Comparison of ENCODE assay signal across 29 cellular contexts in the genomic region with DNA sequence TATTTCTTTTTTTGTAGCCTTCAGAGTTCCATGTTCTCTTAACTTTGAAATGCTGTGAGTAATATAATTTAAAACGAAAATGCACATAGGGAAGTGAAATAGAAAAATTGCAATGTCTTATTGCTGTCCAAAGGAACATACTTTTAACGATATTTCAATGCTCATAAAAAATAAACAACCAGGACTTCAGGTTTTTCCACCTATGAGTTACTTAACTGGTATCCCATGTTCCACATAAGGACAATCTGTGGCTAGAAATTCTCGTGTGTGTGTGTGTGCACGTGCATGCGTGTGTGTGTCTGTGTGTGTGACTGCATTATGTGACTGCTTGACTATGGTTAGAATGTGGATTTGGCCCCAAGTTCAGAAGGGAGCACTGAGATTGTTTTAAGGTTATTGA.
DNase-seq lines count a peak whose midpoint lies in the region; ATAC-seq, FAIRE-seq and TF ChIP-seq lines count a peak whose summit lies in the region.
"Had no signal": no experiment of that assay in that cellular context is flagged by ENCODE, and none has a peak within 500 bp of the region (broad histone marks: within the 10 kb centered on the region; RNA-seq: fewer than 3 reads in every experiment).

No MANE protein-coding gene starts in this region.

- no peaks in the 10 kb centered on the region for H3F3A ChIP-seq in PC-3 (ENCODE audit: low read length, unreplicated experiment)

- H2AK5ac ChIP-seq in neuronal stem cell (ENCODE audit: low read depth, low read length): no peak overlapping the region

- H3K9me2 ChIP-seq in PC-3 (replicated peaks; ENCODE audit: low read length): no peaks in the 10 kb centered on the region

- intact Hi-C loops in PC-3 (cut with micrococcal nuclease): no loop called here
- intact Hi-C loops in activated CD8-positive, alpha-beta T cell treated with anti-CD3 and anti-CD28 coated beads for 36 hours (cut with micrococcal nuclease): no loop called here

- H3K4ac ChIP-seq in neuronal stem cell (ENCODE audit: low read length): no peak overlapping the region

- no peak overlapping the region for H3K18ac ChIP-seq in neuronal stem cell (ENCODE audit: low read length)

- BruUV-seq in PC-3 (replicated peaks; lab: Mats Ljungman, UMichigan): no TSS peak

- H3K23ac ChIP-seq in neuronal stem cell (ENCODE audit: low read depth, low read length, poor library complexity): no peak overlapping the region

- H2BK120ac ChIP-seq in neuronal stem cell (ENCODE audit: low read depth, low read length): no peak overlapping the region

- H3K14ac ChIP-seq in neuronal stem cell (ENCODE audit: low read length): no peak overlapping the region

- no CpG with 5 or more reads among the region's 5 CpGs for WGBS in neuronal stem cell (ENCODE audit: extremely low coverage in 2 of 2, insufficient read length in 2 of 2, insufficient replicate concordance in 1 of 2), 2 donors

- H4K8ac ChIP-seq in neuronal stem cell (ENCODE audit: low read depth, low read length): no peak overlapping the region

- H3K4me3 ChIP-seq in LNCaP clone FGC (ENCODE audit: low read depth, low read length) (no peak overlapping the region), PC-3 (ENCODE audit: low read length) (no peak overlapping the region), neuronal stem cell (ENCODE audit: low read length in 2 of 2) (no peak overlapping the region)
- H3K4me3 ChIP-seq: BLaER1, GM12878 had no signal

- no peak for ATAC-seq in PC-3
- ATAC-seq in activated CD8-positive, alpha-beta T cell treated with anti-CD3 and anti-CD28 coated beads for 36 hours: no peak
- no peak for ATAC-seq in HG02973 (IDR thresholded peaks at IDR 0.05; ENCODE audit: unreplicated experiment)
- ATAC-seq: GM12878 had no signal

- no peak overlapping the region for H2BK15ac ChIP-seq in neuronal stem cell (ENCODE audit: low read length)

- no peak overlapping the region for H2BK12ac ChIP-seq in neuronal stem cell (ENCODE audit: low read length)

- no peak overlapping the region for H2AFZ ChIP-seq in PC-3 (ENCODE audit: low read length)
- no peak overlapping the region for H2AFZ ChIP-seq in neuronal stem cell (ENCODE audit: low read length)

- no peaks in the 10 kb centered on the region for H3K27me3 Mint-ChIP-seq in activated CD8-positive, alpha-beta T cell treated with anti-CD3 and anti-CD28 coated beads for 36 hours
- H3K27me3 Mint-ChIP-seq: CD4-positive, alpha-beta memory T cell; CD4-positive, CD25-positive, alpha-beta regulatory T cell; CD8-positive, alpha-beta memory T cell had no signal

- H3K4me2 ChIP-seq in PC-3 (ENCODE audit: low read length) (no peak overlapping the region), neuronal stem cell (ENCODE audit: insufficient read depth, low read length, poor library complexity, severe bottlenecking) (no peak overlapping the region)
- H3K4me2 ChIP-seq: BLaER1 had no signal

- H3K4me1 Mint-ChIP-seq in activated CD8-positive, alpha-beta T cell treated with anti-CD3 and anti-CD28 coated beads for 36 hours (ENCODE audit: low read depth): no peaks in the 10 kb centered on the region
- H3K4me1 Mint-ChIP-seq: CD14-positive monocyte; CD4-positive, alpha-beta memory T cell; CD4-positive, CD25-positive, alpha-beta regulatory T cell; CD8-positive, alpha-beta memory T cell had no signal

- H3K4me1 ChIP-seq in PC-3 (ENCODE audit: insufficient read depth, low read length): 0 out of 2 replicates have a peak, but pooled peaks cover 4% of the 10 kb centered on the region
- H3K4me1 ChIP-seq in neuronal stem cell (ENCODE audit: control insufficient read depth in 2 of 2, insufficient read depth in 1 of 2, low read depth in 1 of 2, low read length in 2 of 2): no peaks in the 10 kb centered on the region
- H3K4me1 ChIP-seq: BE2C, BLaER1 had no signal

- peaks cover 8% of the 10 kb centered on the region for H3K9me3 Mint-ChIP-seq in activated CD8-positive, alpha-beta T cell treated with anti-CD3 and anti-CD28 coated beads for 36 hours

- TF ChIP-seq CTCF in LNCaP clone FGC (IDR thresholded peaks at IDR 0.05; ENCODE audit: control insufficient read depth, extremely low read depth, insufficient read depth) (no peak), PC-3 (conservative IDR thresholded peaks at IDR 0.05; ENCODE audit: low read depth, low read length) (no peak)
- TF ChIP-seq CTCF in activated CD8-positive, alpha-beta T cell treated with anti-CD3 and anti-CD28 coated beads for 36 hours (IDR thresholded peaks at IDR 0.05): no peak

- H2BK5ac ChIP-seq in neuronal stem cell (ENCODE audit: low read length): no peak overlapping the region

- CTCF ChIA-PET in PC-3 (lab: Charles Lee): no interaction called here
- CTCF ChIA-PET in activated CD8-positive, alpha-beta T cell treated with anti-CD3 and anti-CD28 coated beads for 36 hours (lab: Charles Lee): no interaction called here

- H3K4me3 Mint-ChIP-seq in activated CD8-positive, alpha-beta T cell treated with anti-CD3 and anti-CD28 coated beads for 36 hours: no peak overlapping the region
- H3K4me3 Mint-ChIP-seq: CD14-positive monocyte; CD4-positive, alpha-beta memory T cell; CD4-positive, CD25-positive, alpha-beta regulatory T cell; CD8-positive, alpha-beta memory T cell had no signal

- H3K79me2 ChIP-seq in PC-3 (ENCODE audit: low read length): no peaks in the 10 kb centered on the region

- H3K36me3 Mint-ChIP-seq in activated CD8-positive, alpha-beta T cell treated with anti-CD3 and anti-CD28 coated beads for 36 hours (ENCODE audit: low read depth): no peaks in the 10 kb centered on the region
- H3K36me3 Mint-ChIP-seq: CD14-positive monocyte; CD4-positive, alpha-beta memory T cell; CD4-positive, CD25-positive, alpha-beta regulatory T cell; CD8-positive, alpha-beta memory T cell had no signal

- H3K79me1 ChIP-seq in neuronal stem cell (ENCODE audit: low read depth, low read length): no peaks in the 10 kb centered on the region

- H4K91ac ChIP-seq in neuronal stem cell (ENCODE audit: low read depth, low read length, poor library complexity): no peak overlapping the region

- H3K9me3 ChIP-seq in PC-3 (ENCODE audit: low read length) (no peaks in the 10 kb centered on the region), neuronal stem cell (replicated peaks in 1 of 2; ENCODE audit: control insufficient read depth in 2 of 2, insufficient read depth in 1 of 2, low read depth in 1 of 2, low read length in 2 of 2) (no peaks in the 10 kb centered on the region)
- H3K9me3 ChIP-seq: BE2C, BLaER1 had no signal

- H3K27ac Mint-ChIP-seq in activated CD8-positive, alpha-beta T cell treated with anti-CD3 and anti-CD28 coated beads for 36 hours: no peak overlapping the region
- H3K27ac Mint-ChIP-seq: CD14-positive monocyte; CD4-positive, alpha-beta memory T cell; CD8-positive, alpha-beta memory T cell had no signal

- H3K27me3 ChIP-seq in PC-3 (ENCODE audit: low read length) (no peaks in the 10 kb centered on the region), neuronal stem cell (ENCODE audit: control insufficient read depth in 3 of 3, insufficient read depth in 3 of 3, low read depth in 1 of 3, low read length in 3 of 3) (no peaks in the 10 kb centered on the region)
- H3K27me3 ChIP-seq: BE2C, BLaER1 had no signal

- peak; percentile 15 for FAIRE-seq in GM18507 (lab: Jason Lieb, UNC)
- FAIRE-seq: A204.1, GM12878, GM12892, GM19239 had no signal

- POLR2A ChIA-PET in PC-3 (lab: Charles Lee; ENCODE audit: unreplicated experiment): no interaction called here
- POLR2A ChIA-PET in activated CD8-positive, alpha-beta T cell treated with anti-CD3 and anti-CD28 coated beads for 36 hours (lab: Charles Lee): no interaction called here

- DNase-seq in GM18507 (ENCODE audit: extremely low spot score, insufficient read length, low read depth): no peak
- peak; percentile 49 for DNase-seq in LNCaP clone FGC (ENCODE audit: low read depth)
- peak; percentile 51 for DNase-seq in PC-3
- no peak for DNase-seq in neuronal stem cell (ENCODE audit: low spot score)
- no peak for DNase-seq in activated CD8-positive, alpha-beta T cell treated with anti-CD3 and anti-CD28 coated beads for 36 hours
- no peak for DNase-seq in stimulated activated CD8-positive, alpha-beta memory T cell treated with anti-CD3 and anti-CD28 coated beads, Interleukin-4, amount 100 ng/mL, for 48 hours
- DNase-seq in stimulated activated CD4-positive, alpha-beta T cell treated with anti-CD3 and anti-CD28 coated beads, Interleukin-4, amount 100 ng/mL, for 24 hours: no peak
- DNase-seq: 8988T; ACHN; BE2C; C1 segment of cervical spinal cord; CD4-positive, alpha-beta memory T cell; CD4-positive, CD25-positive, alpha-beta regulatory T cell; CD8-positive, alpha-beta memory T cell; COR-L47; DMS 273 treated with DMSO at 0.1 percent for 48 hours; DMS153; DMS53; DMS79; DND-41; EL; GDM1 had no signal

- no peak overlapping the region for H3K27ac ChIP-seq in PC-3 (ENCODE audit: low read length)
- no peak overlapping the region for H3K27ac ChIP-seq in neuronal stem cell (replicated peaks; ENCODE audit: low read length)
- H3K27ac ChIP-seq: BLaER1 had no signal

- H4K20me1 ChIP-seq in PC-3 (ENCODE audit: low read length): no peaks in the 10 kb centered on the region
- H4K20me1 ChIP-seq: BLaER1 had no signal

- H3K36me3 ChIP-seq in PC-3 (ENCODE audit: low read depth, low read length): no peaks in the 10 kb centered on the region
- no peaks in the 10 kb centered on the region for H3K36me3 ChIP-seq in neuronal stem cell (replicated peaks in 1 of 2; ENCODE audit: control insufficient read depth in 2 of 2, insufficient read depth in 2 of 2, low read length in 2 of 2)
- H3K36me3 ChIP-seq: BE2C, BLaER1 had no signal

- H3K9ac ChIP-seq in PC-3 (ENCODE audit: low read length): no peak overlapping the region
- H3K9ac ChIP-seq in neuronal stem cell (ENCODE audit: low read depth, low read length, poor library complexity): peak overlapping the region; percentile 9
- H3K9ac ChIP-seq: BLaER1 had no signal

Comparison
In these comparisons a context has a peak if more than half of its experiments do, and no peak if none do; other contexts are left out.
1. DNase-seq: peak in LNCaP clone FGC (single experiment) and PC-3 (single experiment); none in GM18507 (single experiment), neuronal stem cell (single experiment), activated CD8-positive, alpha-beta T cell treated with anti-CD3 and anti-CD28 coated beads for 36 hours (single experiment), stimulated activated CD8-positive, alpha-beta memory T cell treated with anti-CD3 and anti-CD28 coated beads, Interleukin-4, amount 100 ng/mL, for 48 hours (single experiment) and stimulated activated CD4-positive, alpha-beta T cell treated with anti-CD3 and anti-CD28 coated beads, Interleukin-4, amount 100 ng/mL, for 24 hours (single experiment).